ENCODE assay signal across 9 cellular contexts in the genomic region with DNA sequence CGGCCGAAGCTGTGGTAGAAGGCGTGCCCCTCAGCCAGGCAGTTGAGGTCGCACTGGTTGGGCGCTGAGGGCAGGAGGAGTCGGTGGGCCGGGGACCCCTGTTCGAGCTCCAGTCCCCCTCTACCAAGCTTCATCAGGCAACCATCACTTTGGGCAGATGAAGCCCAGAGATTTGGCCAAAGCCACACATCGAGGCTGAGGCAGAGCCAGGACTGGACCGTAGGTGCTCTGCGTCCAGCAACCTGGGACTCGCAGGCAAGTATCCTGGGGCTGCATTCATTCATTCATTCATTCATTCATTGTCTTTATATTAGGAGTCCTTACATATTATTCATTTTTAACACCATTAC. TPM values are rescaled to one million over a fixed set of nuclear protein-coding genes. Genes with fewer than 3 reads are reported as not detected.
DNase-seq lines count a peak whose midpoint lies in the region; ATAC-seq and TF ChIP-seq lines count a peak whose summit lies in the region.
"Had no signal": no experiment of that assay in that cellular context is flagged by ENCODE, and none has a peak within 500 bp of the region (broad histone marks: within the 10 kb centered on the region; RNA-seq: fewer than 3 reads in every experiment).

No MANE protein-coding gene starts in this region.

- POLR2A ChIA-PET in HEK293 (lab: Yijun Ruan, JAX) = no interaction called here

- peaks cover 31% of the 10 kb centered on the region for H3K27me3 Mint-ChIP-seq in activated CD8-positive, alpha-beta memory T cell treated with anti-CD3 and anti-CD28 coated beads, Interleukin-2, amount 10 ng/mL, durations not matched to agents 7 days and 5 days

- H3K4me1 ChIP-seq in HEK293 (ENCODE audit: control insufficient read depth, insufficient read depth, low read length) = peaks cover 3% of the 10 kb centered on the region; the same call in 1 of the 2 replicates

- H3K9me3 Mint-ChIP-seq in activated CD8-positive, alpha-beta memory T cell treated with anti-CD3 and anti-CD28 coated beads, Interleukin-2, amount 10 ng/mL, durations not matched to agents 7 days and 5 days (ENCODE audit: low read depth) = peaks cover 2% of the 10 kb centered on the region

- no peaks in the 10 kb centered on the region for H3K9me3 ChIP-seq in HEK293 (ENCODE audit: control insufficient read depth, insufficient read depth, low read depth, low read length)

- no peak overlapping the region for H3K4me3 Mint-ChIP-seq in activated CD8-positive, alpha-beta memory T cell treated with anti-CD3 and anti-CD28 coated beads, Interleukin-2, amount 10 ng/mL, durations not matched to agents 7 days and 5 days

- TF ChIP-seq CTCF in HEK293 (tag by site-specific recombination; IDR thresholded peaks at IDR 0.05) = no peak

- no peak overlapping the region for H3K27ac Mint-ChIP-seq in activated CD8-positive, alpha-beta memory T cell treated with anti-CD3 and anti-CD28 coated beads, Interleukin-2, amount 10 ng/mL, durations not matched to agents 7 days and 5 days

- CTCF ChIA-PET in HEK293 (lab: Yijun Ruan, JAX) = interaction anchor here (0.6 kb wide), 1 partner anchor 22 kb away, joined by 3 read pairs; no protein-coding TSS in a partner anchor
- CTCF ChIA-PET in activated CD8-positive, alpha-beta memory T cell treated with anti-CD3 and anti-CD28 coated beads, Interleukin-2, amount 10 ng/mL, durations not matched to agents 7 days and 5 days (lab: Charles Lee) = interaction anchor here (1.7 kb wide), 1 partner anchor 38 kb away, joined by 6 read pairs; no protein-coding TSS in a partner anchor

- ATAC-seq in GM21786 (IDR thresholded peaks at IDR 0.05; ENCODE audit: unreplicated experiment) = no peak
- no peak for ATAC-seq in activated CD8-positive, alpha-beta memory T cell treated with anti-CD3 and anti-CD28 coated beads, Interleukin-2, amount 10 ng/mL, durations not matched to agents 7 days and 5 days

- no peak for DNase-seq in stimulated activated naive CD4-positive, alpha-beta T cell (lab: John Stamatoyannopoulos, UW)
- no peak for DNase-seq in NCI-H446 treated with DMSO at 0.1 percent for 48 hours (lab: John Stamatoyannopoulos, UW)
- no peak for DNase-seq in activated CD8-positive, alpha-beta memory T cell treated with anti-CD3 and anti-CD28 coated beads, Interleukin-2, amount 10 ng/mL, durations not matched to agents 7 days and 5 days

- H3K4me3 ChIP-seq in HEK293 (ENCODE audit: low read depth, low read length) (no peak overlapping the region; the same call in 1 of the 2 replicates), iPS-11a (ENCODE audit: low read depth, low read length) (peak overlapping the region; percentile 10), skin epidermis (peak overlapping the region in 4 of 7 experiments; percentile 12 to 42 (median 36))

- H3K4me1 Mint-ChIP-seq in activated CD8-positive, alpha-beta memory T cell treated with anti-CD3 and anti-CD28 coated beads, Interleukin-2, amount 10 ng/mL, durations not matched to agents 7 days and 5 days = peaks cover 8% of the 10 kb centered on the region

- H3K36me3 ChIP-seq in HEK293 (ENCODE audit: control insufficient read depth in 2 of 2, insufficient read depth in 1 of 2, low read length in 2 of 2) = no peaks in the 10 kb centered on the region

- no peaks in the 10 kb centered on the region for H3K36me3 Mint-ChIP-seq in activated CD8-positive, alpha-beta memory T cell treated with anti-CD3 and anti-CD28 coated beads, Interleukin-2, amount 10 ng/mL, durations not matched to agents 7 days and 5 days

- H3K27ac ChIP-seq in HEK293 (ENCODE audit: extremely low read depth, low read depth, low read length) (no peak overlapping the region), angular gyrus (ENCODE audit: low read depth, low read length) (peak overlapping the region; percentile 19), skin epidermis (peak overlapping the region in 7 of 21 experiments; percentile 34 to 71 (median 59))

TF ChIP-seq in HEK293, 187 proteins besides CTCF, POLR2A, EP300 and RAD21 (continues in another document):
- no peak for TF ChIP-seq ZFP37 (tag by site-specific recombination; IDR thresholded peaks at IDR 0.05)
- TF ChIP-seq, protein P1, sequence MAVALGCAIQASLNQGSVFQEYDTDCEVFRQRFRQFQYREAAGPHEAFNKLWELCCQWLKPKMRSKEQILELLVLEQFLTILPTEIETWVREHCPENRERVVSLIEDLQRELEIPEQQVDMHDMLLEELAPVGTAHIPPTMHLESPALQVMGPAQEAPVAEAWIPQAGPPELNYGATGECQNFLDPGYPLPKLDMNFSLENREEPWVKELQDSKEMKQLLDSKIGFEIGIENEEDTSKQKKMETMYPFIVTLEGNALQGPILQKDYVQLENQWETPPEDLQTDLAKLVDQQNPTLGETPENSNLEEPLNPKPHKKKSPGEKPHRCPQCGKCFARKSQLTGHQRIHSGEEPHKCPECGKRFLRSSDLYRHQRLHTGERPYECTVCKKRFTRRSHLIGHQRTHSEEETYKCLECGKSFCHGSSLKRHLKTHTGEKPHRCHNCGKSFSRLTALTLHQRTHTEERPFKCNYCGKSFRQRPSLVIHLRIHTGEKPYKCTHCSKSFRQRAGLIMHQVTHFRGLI (tag by site-specific recombination; IDR thresholded peaks at IDR 0.05) = peak; percentile 67
- TF ChIP-seq GLIS1 (tag by site-specific recombination; IDR thresholded peaks at IDR 0.05) = no peak; the same call in 1 of the 2 replicates
- TF ChIP-seq ZNF169 (tag by site-specific recombination; IDR thresholded peaks at IDR 0.05) = no peak
- TF ChIP-seq, protein P2, sequence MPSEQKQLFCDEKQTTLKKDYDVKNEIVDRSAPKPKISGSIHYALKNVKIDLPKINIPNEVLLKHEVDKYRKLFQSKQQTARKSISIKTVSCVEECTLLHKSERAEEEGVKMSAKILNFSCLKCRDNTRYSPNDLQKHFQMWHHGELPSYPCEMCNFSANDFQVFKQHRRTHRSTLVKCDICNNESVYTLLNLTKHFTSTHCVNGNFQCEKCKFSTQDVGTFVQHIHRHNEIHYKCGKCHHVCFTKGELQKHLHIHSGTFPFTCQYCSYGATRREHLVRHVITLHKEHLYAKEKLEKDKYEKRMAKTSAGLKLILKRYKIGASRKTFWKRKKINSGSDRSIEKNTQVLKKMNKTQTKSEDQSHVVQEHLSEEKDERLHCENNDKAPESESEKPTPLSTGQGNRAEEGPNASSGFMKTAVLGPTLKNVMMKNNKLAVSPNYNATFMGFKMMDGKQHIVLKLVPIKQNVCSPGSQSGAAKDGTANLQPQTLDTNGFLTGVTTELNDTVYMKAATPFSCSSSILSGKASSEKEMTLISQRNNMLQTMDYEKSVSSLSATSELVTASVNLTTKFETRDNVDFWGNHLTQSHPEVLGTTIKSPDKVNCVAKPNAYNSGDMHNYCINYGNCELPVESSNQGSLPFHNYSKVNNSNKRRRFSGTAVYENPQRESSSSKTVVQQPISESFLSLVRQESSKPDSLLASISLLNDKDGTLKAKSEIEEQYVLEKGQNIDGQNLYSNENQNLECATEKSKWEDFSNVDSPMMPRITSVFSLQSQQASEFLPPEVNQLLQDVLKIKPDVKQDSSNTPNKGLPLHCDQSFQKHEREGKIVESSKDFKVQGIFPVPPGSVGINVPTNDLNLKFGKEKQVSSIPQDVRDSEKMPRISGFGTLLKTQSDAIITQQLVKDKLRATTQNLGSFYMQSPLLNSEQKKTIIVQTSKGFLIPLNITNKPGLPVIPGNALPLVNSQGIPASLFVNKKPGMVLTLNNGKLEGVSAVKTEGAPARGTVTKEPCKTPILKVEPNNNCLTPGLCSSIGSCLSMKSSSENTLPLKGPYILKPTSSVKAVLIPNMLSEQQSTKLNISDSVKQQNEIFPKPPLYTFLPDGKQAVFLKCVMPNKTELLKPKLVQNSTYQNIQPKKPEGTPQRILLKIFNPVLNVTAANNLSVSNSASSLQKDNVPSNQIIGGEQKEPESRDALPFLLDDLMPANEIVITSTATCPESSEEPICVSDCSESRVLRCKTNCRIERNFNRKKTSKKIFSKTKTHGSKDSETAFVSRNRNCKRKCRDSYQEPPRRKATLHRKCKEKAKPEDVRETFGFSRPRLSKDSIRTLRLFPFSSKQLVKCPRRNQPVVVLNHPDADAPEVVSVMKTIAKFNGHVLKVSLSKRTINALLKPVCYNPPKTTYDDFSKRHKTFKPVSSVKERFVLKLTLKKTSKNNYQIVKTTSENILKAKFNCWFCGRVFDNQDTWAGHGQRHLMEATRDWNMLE (tag by site-specific recombination; conservative IDR thresholded peaks at IDR 0.05; ENCODE audit: low read depth) = no peak
- no peak for TF ChIP-seq OSR2 (tag by site-specific recombination; IDR thresholded peaks at IDR 0.05)
- no peak for TF ChIP-seq ZNF677 (tag by site-specific recombination; IDR thresholded peaks at IDR 0.05)
- TF ChIP-seq ZNF132 (tag by site-specific recombination; IDR thresholded peaks at IDR 0.05; ENCODE audit: borderline replicate concordance) = no peak
- no peak for TF ChIP-seq ZNF843 (tag by site-specific recombination; IDR thresholded peaks at IDR 0.05)
- 0 out of 2 replicates have a peak, but pooled peaks have one; percentile 50 for TF ChIP-seq ZNF423 (tag by site-specific recombination; IDR thresholded peaks at IDR 0.05)
- TF ChIP-seq ZSCAN30 (tag by site-specific recombination; IDR thresholded peaks at IDR 0.05) = peak; percentile 25; the same call in 1 of the 2 replicates
- TF ChIP-seq ZBTB21 (tag by site-specific recombination; IDR thresholded peaks at IDR 0.05) = no peak
- TF ChIP-seq ZNF404 (tag by site-specific recombination; IDR thresholded peaks at IDR 0.05) = no peak
- no peak for TF ChIP-seq GLI4 (tag by site-specific recombination; IDR thresholded peaks at IDR 0.05)
- no peak for TF ChIP-seq ZNF184 (tag by site-specific recombination; IDR thresholded peaks at IDR 0.05)

RNA-seq across cellular contexts. Expression of a gene that starts 4.3 kb away (rescaled TPM):
- 1 to 10 TPM in 1 of 2 experiments, under 1 TPM in 1; 0.91 to 1.2 TPM for total RNA-seq in activated CD8-positive, alpha-beta memory T cell treated with anti-CD3 and anti-CD28 coated beads, Interleukin-2, amount 10 ng/mL, durations not matched to agents 7 days and 5 days

RNA-seq across cellular contexts. Expression of a gene that starts 15.4 kb away (rescaled TPM):
- total RNA-seq in activated CD8-positive, alpha-beta memory T cell treated with anti-CD3 and anti-CD28 coated beads, Interleukin-2, amount 10 ng/mL, durations not matched to agents 7 days and 5 days = not detected
- total RNA-seq: myocyte had no signal

RNA-seq across cellular contexts. Expression of a gene that starts 17.5 kb away (rescaled TPM):
- 1 to 10 TPM; 1.0 to 1.3 TPM for total RNA-seq in activated CD8-positive, alpha-beta memory T cell treated with anti-CD3 and anti-CD28 coated beads, Interleukin-2, amount 10 ng/mL, durations not matched to agents 7 days and 5 days

RNA-seq across cellular contexts. Expression of a gene that starts 18.3 kb away (rescaled TPM):
- total RNA-seq in activated CD8-positive, alpha-beta memory T cell treated with anti-CD3 and anti-CD28 coated beads, Interleukin-2, amount 10 ng/mL, durations not matched to agents 7 days and 5 days = 1 to 10 TPM; 1.5 to 4.4 TPM

RNA-seq across cellular contexts. Expression of a gene that starts 29.5 kb away (rescaled TPM):
- total RNA-seq in activated CD8-positive, alpha-beta memory T cell treated with anti-CD3 and anti-CD28 coated beads, Interleukin-2, amount 10 ng/mL, durations not matched to agents 7 days and 5 days = 10 to 100 TPM; 43.3 to 48.9 TPM
